In genomic region chr9:115305543-115305942, GRCh38 we compare ENCODE assay signal across 24 cellular contexts.
"Had no signal": no experiment of that assay in that cellular context is flagged by ENCODE, and none has a peak within 500 bp of the region (broad histone marks: within the 10 kb centered on the region; RNA-seq: fewer than 3 reads in every experiment).

No MANE protein-coding gene starts in this region.

- H3K36me3 ChIP-seq: gastroesophageal sphincter, neutrophil, pancreas, thyroid gland had no signal

- H3K27ac ChIP-seq: body of pancreas, gastroesophageal sphincter, neutrophil, pancreas, thyroid gland had no signal

- H3K27me3 ChIP-seq: body of pancreas, gastroesophageal sphincter, neutrophil, pancreas, thyroid gland had no signal

- FAIRE-seq: kidney, pancreas had no signal

- DNase-seq: activated B cell treated with CpG ODN at 0.5 μM for 24 hours; activated CD4-positive, alpha-beta T cell treated with anti-CD3 and anti-CD28 coated beads for 36 hours; activated CD4-positive, alpha-beta T cell treated with anti-CD3 and anti-CD28 coated beads, Interleukin-2, amount 50 U/mL, for 48 hours; activated naive CD4-positive, alpha-beta T cell treated with anti-CD3 and anti-CD28 coated beads for 36 hours; activated T-cell treated with anti-CD3 and anti-CD28 coated beads, Interleukin-2, amount 50 U/mL, for 48 hours; body of pancreas; caudate nucleus; dermis blood vessel endothelial cell; effector CD8-positive, alpha-beta T cell; head of caudate nucleus; hypothalamus; kidney; midbrain; natural killer cell; pancreas; right cardiac atrium; stimulated activated CD4-positive, alpha-beta T cell treated with anti-CD3 and anti-CD28 coated beads, Interleukin-1b, Interleukin-23, amount 100 ng/mL, for 48 hours; substantia nigra; T-helper 9 cell; thyroid gland had no signal

- H3K9me3 ChIP-seq: body of pancreas, gastroesophageal sphincter, neutrophil, pancreas, thyroid gland had no signal

- H3K4me3 ChIP-seq: body of pancreas, gastroesophageal sphincter, pancreas, thyroid gland had no signal

- ATAC-seq: activated CD4-positive, alpha-beta T cell treated with anti-CD3 and anti-CD28 coated beads for 36 hours; body of pancreas; esophagus mucosa; gastroesophageal sphincter; left lobe of liver; natural killer cell; pancreas; right cardiac atrium had no signal

- H3K4me1 ChIP-seq: body of pancreas, gastroesophageal sphincter, pancreas, thyroid gland had no signal
